Comparison of ENCODE assay signal across 9 cellular contexts in the genomic region with DNA sequence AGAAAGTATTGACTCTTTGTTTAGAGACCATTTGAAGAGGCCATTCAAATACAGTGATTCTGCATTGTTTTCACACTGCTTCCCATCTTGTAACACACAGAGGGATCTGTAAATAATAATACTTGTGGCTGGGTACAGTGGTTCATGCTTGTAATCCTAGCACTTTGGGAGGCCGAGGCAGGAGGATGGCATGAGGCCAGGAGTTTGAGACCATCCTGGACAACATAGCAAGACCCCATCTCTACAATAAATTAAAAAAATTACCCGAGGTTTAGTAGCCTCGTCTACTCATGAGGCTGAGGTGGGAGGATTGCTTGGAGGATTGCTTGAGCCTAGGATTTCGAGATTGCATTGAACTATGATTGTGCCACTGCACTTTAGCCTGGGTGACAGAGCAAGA.
"Had no signal": no experiment of that assay in that cellular context is flagged by ENCODE, and none has a peak within 500 bp of the region (broad histone marks: within the 10 kb centered on the region; RNA-seq: fewer than 3 reads in every experiment).

No MANE protein-coding gene starts in this region.

- H3K9ac ChIP-seq: GM23248, KMS-11 had no signal

- DNase-seq: GM23248, GOT3, H9, HCEC 1CT, IMR-90, KBM-7 had no signal

- FAIRE-seq: H54 had no signal

- H2AFZ ChIP-seq: GM23248 had no signal

- H3K27ac ChIP-seq: GM23248, HL-60, KMS-11 had no signal

- H3K4me3 ChIP-seq: GM23248 had no signal

- H3K4me2 ChIP-seq: KMS-11 had no signal
